Comparison of ENCODE assay signal across 2 cellular contexts in genomic region chr21:46252840-46253239, GRCh38.
TF ChIP-seq lines count a peak whose summit lies in the region.

No MANE protein-coding gene starts in this region.

TF ChIP-seq in GM12878, 131 proteins besides CTCF, POLR2A, EP300 and RAD21:
- TF ChIP-seq ZNF207 (IDR thresholded peaks at IDR 0.05; ENCODE audit: borderline replicate concordance) (no peak), NR2F1 (conservative IDR thresholded peaks at IDR 0.05) (no peak), GATAD2B (conservative IDR thresholded peaks at IDR 0.05; ENCODE audit: low read depth) (no peak), YBX1 (IDR thresholded peaks at IDR 0.05) (no peak), SPI1 (IDR thresholded peaks at IDR 0.05; ENCODE audit: borderline replicate concordance, insufficient read depth, low read depth, low read length) (no peak), FOXK2 (IDR thresholded peaks at IDR 0.05) (no peak), RELA (IDR thresholded peaks at IDR 0.05; ENCODE audit: borderline replicate concordance, partially characterized antibody) (no peak), ATF3 (IDR thresholded peaks at IDR 0.05; ENCODE audit: borderline replicate concordance, extremely low read depth, low read depth, low read length) (no peak), JUND (IDR thresholded peaks at IDR 0.05; ENCODE audit: low read depth, low read length) (no peak), E4F1 (IDR thresholded peaks at IDR 0.05; ENCODE audit: borderline replicate concordance, partially characterized antibody) (no peak), TARDBP (IDR thresholded peaks at IDR 0.05; ENCODE audit: borderline replicate concordance) (no peak), YY1 (IDR thresholded peaks at IDR 0.05; ENCODE audit: low read depth, low read length) (no peak), E2F8 (IDR thresholded peaks at IDR 0.05; ENCODE audit: low read depth, partially characterized antibody) (no peak), RBBP5 (conservative IDR thresholded peaks at IDR 0.05) (no peak), NKRF (conservative IDR thresholded peaks at IDR 0.05) (no peak), ZBED1 (IDR thresholded peaks at IDR 0.05; ENCODE audit: borderline replicate concordance) (no peak)

TF ChIP-seq in HEK293T, 16 proteins besides CTCF, POLR2A, EP300 and RAD21:
- no peak for TF ChIP-seq NFRKB (IDR thresholded peaks at IDR 0.05)
- no peak for TF ChIP-seq HDGF (IDR thresholded peaks at IDR 0.05; ENCODE audit: borderline replicate concordance)
- TF ChIP-seq SUZ12 (IDR thresholded peaks at IDR 0.05) = no peak
